8 cellular contexts compared by ENCODE assay signal in genomic region chr5:74866653-74867162, GRCh38. TPM values are rescaled to one million over a fixed set of nuclear protein-coding genes. Genes with fewer than 3 reads are reported as not detected.
A peak's percentile ranks its signal among the peaks of the same experiment; 100 is the strongest.
DNase-seq lines count a peak whose midpoint lies in the region; ATAC-seq and TF ChIP-seq lines count a peak whose summit lies in the region.

No MANE protein-coding gene starts in this region.

- H3K27me3 ChIP-seq in fibroblast of lung (ENCODE audit: control insufficient read depth, insufficient read depth, low read length), result no peaks in the 10 kb centered on the region

- H3K4me2 ChIP-seq in fibroblast of lung (ENCODE audit: extremely low read depth, insufficient read depth, low read length), result peak overlapping the region; percentile 59

- peak overlapping the region; percentile 89 for H3K4me3 ChIP-seq in SK-N-MC
- H3K4me3 ChIP-seq in fibroblast of lung (replicated peaks in 1 of 4; ENCODE audit: control extremely low read depth in 1 of 4, insufficient read depth in 1 of 4, low read depth in 3 of 4, low read length in 4 of 4), result peak overlapping the region in 3 of 4 experiments; percentile 34 to 56 (median 52)

- no peak overlapping the region for H2AFZ ChIP-seq in fibroblast of lung (ENCODE audit: low read length)

- no peaks in the 10 kb centered on the region for H4K20me1 ChIP-seq in fibroblast of lung (ENCODE audit: control insufficient read depth, extremely low read depth, insufficient read depth, low read length)

- no peaks in the 10 kb centered on the region for H3K79me2 ChIP-seq in fibroblast of lung (ENCODE audit: control insufficient read depth, insufficient read depth, low read length)

- H3K36me3 ChIP-seq in SK-N-MC (ENCODE audit: insufficient read depth, low read length) (no peaks in the 10 kb centered on the region), fibroblast of lung (ENCODE audit: control insufficient read depth, insufficient read depth, low read length) (no peaks in the 10 kb centered on the region)

- peak overlapping the region; percentile 77 for H3K9ac ChIP-seq in SK-N-MC (ENCODE audit: insufficient read length)
- H3K9ac ChIP-seq in fibroblast of lung (ENCODE audit: insufficient read depth, low read length), result no peak overlapping the region

- DNase-seq in NCI-H510A treated with DMSO at 0.1 percent for 48 hours (lab: John Stamatoyannopoulos, UW) (peak; percentile 1), NCI-H510A (lab: John Stamatoyannopoulos, UW) (no peak), SK-N-MC (ENCODE audit: low read depth, low spot score) (no peak), fibroblast of lung (ENCODE audit: low read depth in 2 of 2) (peak in 1 of 2 donors; percentile 8), omental fat pad (ENCODE audit: low spot score) (no peak), OCI-M1 (lab: John Stamatoyannopoulos, UW) (no peak), germinal center (ENCODE audit: low spot score) (no peak), RPMI8226 (no peak)

- H3K4me1 ChIP-seq in fibroblast of lung (ENCODE audit: control insufficient read depth, extremely low read depth, insufficient read depth, low read length), result no peaks in the 10 kb centered on the region

- H3K27ac ChIP-seq in SK-N-MC (no peak overlapping the region), fibroblast of lung (ENCODE audit: insufficient read depth, low read length) (no peak overlapping the region)

- H3K9me3 ChIP-seq in SK-N-MC (ENCODE audit: low read depth, low read length) (no peaks in the 10 kb centered on the region), fibroblast of lung (ENCODE audit: control insufficient read depth, insufficient read depth, low read depth, low read length) (no peaks in the 10 kb centered on the region)

- TF ChIP-seq CTCF in fibroblast of lung (conservative IDR thresholded peaks at IDR 0.05 in 1 of 2, IDR thresholded peaks at IDR 0.05 in 1 of 2; ENCODE audit: low read depth in 1 of 2, low read length in 2 of 2), result no peak
- TF ChIP-seq CTCF in omental fat pad (IDR thresholded peaks at IDR 0.05), result no peak

- ATAC-seq in omental fat pad (ENCODE audit: low FRiP score), result peak; percentile 24

RNA-seq across cellular contexts. Expression of gene FAM169A, which starts 0.5 kb away (rescaled TPM):
- total RNA-seq in fibroblast of lung (0.51 and 1.2 TPM in 2 replicates), omental fat pad (under 1 TPM; 0.19 to 0.96 (median 0.30) TPM)
- 0.61 and 0.88 TPM in 2 replicates for polyA plus RNA-seq in fibroblast of lung
- polyA plus RNA-seq in fibroblast of lung (2012), result 0.23 and 0.50 TPM in 2 replicates
- polyA minus RNA-seq in fibroblast of lung (ENCODE audit: low replicate concordance), result 0.20 and 0.22 TPM in 2 replicates
